20 cellular contexts compared by ENCODE assay signal in genomic region chr10:42974693-42975002, GRCh38.
DNase-seq lines count a peak whose midpoint lies in the region; ATAC-seq and TF ChIP-seq lines count a peak whose summit lies in the region.
"Had no signal": no experiment of that assay in that cellular context is flagged by ENCODE, and none has a peak within 500 bp of the region (broad histone marks: within the 10 kb centered on the region; RNA-seq: fewer than 3 reads in every experiment).

No MANE protein-coding gene starts in this region.

- H3K9ac ChIP-seq in BLaER1, result 0 out of 2 replicates have a peak overlapping the region, but pooled peaks have one; percentile 53

- ATAC-seq in GM19397 (IDR thresholded peaks at IDR 0.05; ENCODE audit: unreplicated experiment), result no peak

- H3K27ac ChIP-seq in BLaER1, result peak overlapping the region; percentile 67
- H3K27ac ChIP-seq in dorsolateral prefrontal cortex, result no peak overlapping the region
- H3K27ac ChIP-seq in spleen, result no peak overlapping the region
- H3K27ac ChIP-seq: 22Rv1 had no signal

- H3K27me3 ChIP-seq in BLaER1, result no peaks in the 10 kb centered on the region
- H3K27me3 ChIP-seq in dorsolateral prefrontal cortex, result peaks cover 0 to 9% (median 0%) of the 10 kb centered on the region in 45 donors
- H3K27me3 ChIP-seq in spleen (replicated peaks in 1 of 7), result peaks cover 0 to 9% (median 0%) of the 10 kb centered on the region in 7 donors

- no peaks in the 10 kb centered on the region for H4K20me1 ChIP-seq in BLaER1

- DNase-seq in activated CD4-positive, CD25-positive, alpha-beta regulatory T cell treated with anti-CD3 and anti-CD28 coated beads, Interleukin-2, amount 50 U/mL, for 72 hours, result peak; percentile 7
- DNase-seq in activated CD4-positive, CD25-positive, alpha-beta regulatory T cell (lab: John Stamatoyannopoulos, UW), result no peak
- DNase-seq in dorsolateral prefrontal cortex (peak in 6 of 10 donors; percentile 2 to 28 (median 12)), spleen (peak; percentile 53), SW480 (ENCODE audit: low spot score) (no peak)
- no peak for DNase-seq in activated CD4-positive, alpha-beta T cell treated with anti-CD3 and anti-CD28 coated beads for 4 hours
- DNase-seq: AML-193, DND-41, IMR-90, Karpas-422, NCI-H1092, NCI-H1436 treated with DMSO at 0.1 percent for 48 hours, NCI-H2029, NCI-H345, NCI-H526, PC-3, RPMI8226 had no signal

- H3K9me3 ChIP-seq in BLaER1 (no peaks in the 10 kb centered on the region), spleen (no peaks in the 10 kb centered on the region)

- TF ChIP-seq CTCF in dorsolateral prefrontal cortex (IDR thresholded peaks at IDR 0.05 in 54 of 56, conservative IDR thresholded peaks at IDR 0.05 in 2 of 56; ENCODE audit: low read depth in 1 of 56, partially characterized antibody in 56 of 56), result no peak
- TF ChIP-seq CTCF in spleen (IDR thresholded peaks at IDR 0.05 in 8 of 11, conservative IDR thresholded peaks at IDR 0.05 in 3 of 11), result no peak

- no peak for TF ChIP-seq POLR2A in spleen (IDR thresholded peaks at IDR 0.05)

- H3K36me3 ChIP-seq in BLaER1 (no peaks in the 10 kb centered on the region), spleen (no peaks in the 10 kb centered on the region)

- intact Hi-C loops in dorsolateral prefrontal cortex (cut with DNase I) (no loop called here), spleen (cut with DNase I; ENCODE audit: low total_unique reads) (no loop called here)

- peak overlapping the region; percentile 70 for H3K4me2 ChIP-seq in BLaER1

- 22 to 93% (median 70%) methylated on average over 2 to 3 of the region's 3 CpGs for WGBS in spleen, 5 donors

- H3K4me3 ChIP-seq in BLaER1, result no peak overlapping the region
- no peak overlapping the region for H3K4me3 ChIP-seq in dorsolateral prefrontal cortex
- no peak overlapping the region for H3K4me3 ChIP-seq in spleen

- H3K4me1 ChIP-seq in BLaER1 (peaks cover 51% of the 10 kb centered on the region), spleen (no peaks in the 10 kb centered on the region)

Comparison
In these comparisons a context has a peak if more than half of its experiments do, and no peak if none do; other contexts are left out.
1. DNase-seq: peak in activated CD4-positive, CD25-positive, alpha-beta regulatory T cell treated with anti-CD3 and anti-CD28 coated beads, Interleukin-2, amount 50 U/mL, for 72 hours (single experiment), dorsolateral prefrontal cortex (6 of 10) and spleen (single experiment); none in activated CD4-positive, CD25-positive, alpha-beta regulatory T cell (0 of 4), SW480 (single experiment) and activated CD4-positive, alpha-beta T cell treated with anti-CD3 and anti-CD28 coated beads for 4 hours (0 of 2).